In the genomic region with DNA sequence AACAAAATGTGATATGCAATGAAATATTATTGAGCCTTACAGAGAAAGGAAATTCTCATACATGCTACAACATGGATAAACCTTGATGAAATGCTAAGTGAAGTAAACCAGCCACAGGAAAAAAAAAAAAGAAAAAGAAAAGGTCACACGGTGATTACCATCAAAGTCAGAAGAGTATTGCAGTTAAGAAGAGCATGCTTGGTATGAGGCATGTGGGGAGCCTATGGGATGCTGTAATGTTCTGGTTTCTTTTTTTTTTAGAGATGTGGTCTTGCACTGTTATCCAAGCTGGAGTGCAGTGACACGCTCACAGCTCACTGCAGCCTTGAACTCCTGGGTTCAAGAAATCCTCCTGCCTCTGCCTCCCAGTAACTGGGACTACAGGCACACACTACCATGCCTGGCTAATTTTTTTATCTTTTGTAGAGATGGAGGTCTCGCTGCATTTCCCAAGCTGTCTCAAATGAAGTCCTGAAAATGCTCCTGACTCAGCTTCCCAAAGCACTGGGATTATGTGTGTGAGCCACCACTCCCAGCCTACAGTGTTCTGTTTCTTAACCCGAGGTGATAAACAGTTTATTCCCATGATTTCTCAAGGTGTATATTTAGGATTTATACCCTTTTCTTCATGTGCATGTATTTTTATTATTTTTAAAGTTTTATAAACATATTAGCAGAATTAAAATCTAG, we compare ENCODE assay signal across 18 cellular contexts.
"Had no signal": no experiment of that assay in that cellular context is flagged by ENCODE, and none has a peak within 500 bp of the region (broad histone marks: within the 10 kb centered on the region; RNA-seq: fewer than 3 reads in every experiment).

No MANE protein-coding gene starts in this region.

- H3K9me3 ChIP-seq: esophagus squamous epithelium, gastrocnemius medialis, left ventricle myocardium inferior, right atrium auricular region, tibial artery had no signal

- H3K27me3 ChIP-seq: brain microvascular endothelial cell, esophagus squamous epithelium, gastrocnemius medialis, right atrium auricular region, tibial artery had no signal

- DNase-seq: activated B cell treated with CpG ODN at 0.5 μM for 24 hours; activated CD4-positive, alpha-beta memory T cell treated with anti-CD3 and anti-CD28 coated beads, Interleukin-2, amount 10 ng/mL, durations not matched to agents 7 days and 5 days; activated CD4-positive, alpha-beta T cell treated with anti-CD3 and anti-CD28 coated beads for 4 hours; activated CD8-positive, alpha-beta memory T cell treated with anti-CD3 and anti-CD28 coated beads, Interleukin-2, amount 10 ng/mL, durations not matched to agents 7 days and 5 days; activated naive CD8-positive, alpha-beta T cell treated with anti-CD3 and anti-CD28 coated beads for 36 hours; anterior cingulate cortex; brain microvascular endothelial cell; effector CD8-positive, alpha-beta T cell; esophagus squamous epithelium; gastrocnemius medialis; head of caudate nucleus; kidney glomerular epithelial cell; left ventricle myocardium inferior; mammary epithelial cell; stimulated activated naive CD8-positive, alpha-beta T cell treated with anti-CD3 and anti-CD28 coated beads, Interleukin-15, Interleukin-2, amounts not matched to agents 100 U/mL and 50 U/mL, for 24 hours; substantia nigra; tibial artery had no signal

- H3K4me1 ChIP-seq: esophagus squamous epithelium, gastrocnemius medialis, right atrium auricular region, tibial artery had no signal

- H3K27ac ChIP-seq: brain microvascular endothelial cell, esophagus squamous epithelium, gastrocnemius medialis, left ventricle myocardium inferior, right atrium auricular region, tibial artery had no signal

- H3K36me3 ChIP-seq: esophagus squamous epithelium, gastrocnemius medialis, left ventricle myocardium inferior, right atrium auricular region, tibial artery had no signal

- ATAC-seq: activated CD8-positive, alpha-beta memory T cell treated with anti-CD3 and anti-CD28 coated beads, Interleukin-2, amount 10 ng/mL, durations not matched to agents 7 days and 5 days; gastrocnemius medialis; stimulated activated naive CD8-positive, alpha-beta T cell treated with anti-CD3 and anti-CD28 coated beads, Interleukin-15, Interleukin-2, amounts not matched to agents 100 U/mL and 50 U/mL, for 24 hours had no signal

- H3K4me3 ChIP-seq: esophagus squamous epithelium, gastrocnemius medialis, left ventricle myocardium inferior, right atrium auricular region, tibial artery had no signal
